Comparison of ENCODE assay signal across 37 cellular contexts in the genomic region with DNA sequence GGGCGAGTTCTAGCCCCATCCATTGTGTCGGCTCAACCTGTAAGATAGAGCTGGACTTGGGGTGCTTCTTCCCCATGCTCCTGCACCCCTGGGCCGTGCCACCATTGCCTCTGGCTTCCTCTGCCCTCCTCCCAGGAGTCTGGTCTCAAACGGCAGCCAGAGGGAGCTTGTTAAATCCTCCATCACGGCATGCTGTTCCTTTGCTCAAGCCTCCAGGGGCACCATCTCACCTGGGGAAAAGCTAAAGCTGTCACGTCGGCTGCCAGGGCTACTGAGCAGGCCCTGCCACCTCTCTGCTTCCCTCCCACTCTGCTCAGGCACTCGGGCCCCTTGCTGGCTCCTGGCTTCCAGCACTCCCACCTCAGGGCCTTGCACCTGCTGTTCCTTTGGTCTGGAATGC.
DNase-seq lines count a peak whose midpoint lies in the region; ATAC-seq and TF ChIP-seq lines count a peak whose summit lies in the region.
"Had no signal": no experiment of that assay in that cellular context is flagged by ENCODE, and none has a peak within 500 bp of the region (broad histone marks: within the 10 kb centered on the region; RNA-seq: fewer than 3 reads in every experiment).

No MANE protein-coding gene starts in this region.

- no peaks in the 10 kb centered on the region for H3K4me1 ChIP-seq in GM23338 (ENCODE audit: insufficient read depth)
- H3K4me1 ChIP-seq in endodermal cell (ENCODE audit: control insufficient read depth, insufficient read depth, low read length), result no peaks in the 10 kb centered on the region
- H3K4me1 ChIP-seq in CD8-positive, alpha-beta memory T cell (ENCODE audit: insufficient read depth, low read length), result no peaks in the 10 kb centered on the region
- H3K4me1 ChIP-seq: suprapubic skin, upper lobe of left lung had no signal

- no peak overlapping the region for H3K9ac ChIP-seq in endodermal cell (ENCODE audit: extremely low read depth, low read length, poor library complexity, severe bottlenecking)
- H3K9ac ChIP-seq: SK-N-SH had no signal

- POLR2A ChIA-PET in CD8-positive, alpha-beta memory T cell (lab: Charles Lee), result no interaction called here

- H3K27ac Mint-ChIP-seq in GM23338, result no peak overlapping the region
- no peak overlapping the region for H3K27ac Mint-ChIP-seq in endodermal cell
- no peak overlapping the region for H3K27ac Mint-ChIP-seq in CD8-positive, alpha-beta memory T cell
- H3K27ac Mint-ChIP-seq: activated CD4-positive, alpha-beta memory T cell treated with anti-CD3 and anti-CD28 coated beads, Interleukin-2, amount 10 ng/mL, durations not matched to agents 7 days and 5 days; stimulated activated memory B cell treated with anti-CD40 and anti-IgM and Interleukin-4, amounts not matched to agents 10 μg/mL and 1 μg/mL and 100 μg/mL, for 72 hours had no signal

- H3K4me1 Mint-ChIP-seq in GM23338 (peaks cover 11% of the 10 kb centered on the region), endodermal cell (peaks cover 9% of the 10 kb centered on the region)
- peaks cover 0 to 2% (median 0%) of the 10 kb centered on the region in 3 donors for H3K4me1 Mint-ChIP-seq in CD8-positive, alpha-beta memory T cell
- H3K4me1 Mint-ChIP-seq: activated CD4-positive, alpha-beta memory T cell treated with anti-CD3 and anti-CD28 coated beads, Interleukin-2, amount 10 ng/mL, durations not matched to agents 7 days and 5 days; immature natural killer cell; stimulated activated memory B cell treated with anti-CD40 and anti-IgM and Interleukin-4, amounts not matched to agents 10 μg/mL and 1 μg/mL and 100 μg/mL, for 72 hours had no signal

- H3K4me3 ChIP-seq in GM23338 (no peak overlapping the region), endodermal cell (ENCODE audit: low read length) (no peak overlapping the region)
- H3K4me3 ChIP-seq in CD8-positive, alpha-beta memory T cell (ENCODE audit: low read length), result no peak overlapping the region
- H3K4me3 ChIP-seq: hepatocyte, K562, lung, MG63, mucosa of descending colon, suprapubic skin, upper lobe of left lung had no signal

- no peaks in the 10 kb centered on the region for H3K9me2 ChIP-seq in GM23338 (ENCODE audit: insufficient read depth)
- H3K9me2 ChIP-seq: SK-N-SH had no signal

- CTCF ChIA-PET in CD8-positive, alpha-beta memory T cell (lab: Charles Lee), result no interaction called here

- no peaks in the 10 kb centered on the region; the same call in 2 of the 3 replicates for H3K36me3 Mint-ChIP-seq in GM23338 (ENCODE audit: low read depth)
- H3K36me3 Mint-ChIP-seq in endodermal cell (ENCODE audit: low read depth), result peaks cover 5% of the 10 kb centered on the region
- H3K36me3 Mint-ChIP-seq in CD8-positive, alpha-beta memory T cell, result peaks cover 0 to 47% (median 5%) of the 10 kb centered on the region in 3 donors
- H3K36me3 Mint-ChIP-seq: natural killer cell had no signal

- H3K79me2 ChIP-seq in GM23338 (replicated peaks; ENCODE audit: insufficient read depth), result no peaks in the 10 kb centered on the region
- H3K79me2 ChIP-seq: hepatocyte had no signal

- H3K27me3 Mint-ChIP-seq in GM23338 (ENCODE audit: insufficient read depth, low read depth, poor library complexity) (peaks cover 12% of the 10 kb centered on the region), endodermal cell (ENCODE audit: insufficient read depth) (no peaks in the 10 kb centered on the region)
- no peaks in the 10 kb centered on the region for H3K27me3 Mint-ChIP-seq in CD8-positive, alpha-beta memory T cell
- H3K27me3 Mint-ChIP-seq: activated CD4-positive, alpha-beta memory T cell treated with anti-CD3 and anti-CD28 coated beads, Interleukin-2, amount 10 ng/mL, durations not matched to agents 7 days and 5 days; stimulated activated memory B cell treated with anti-CD40 and anti-IgM and Interleukin-4, amounts not matched to agents 10 μg/mL and 1 μg/mL and 100 μg/mL, for 72 hours had no signal

- no peaks in the 10 kb centered on the region for H3K9me3 ChIP-seq in endodermal cell (ENCODE audit: control insufficient read depth, low read length)
- H3K9me3 ChIP-seq in CD8-positive, alpha-beta memory T cell (ENCODE audit: low read length), result no peaks in the 10 kb centered on the region
- H3K9me3 ChIP-seq: MG63, mucosa of descending colon, SK-N-SH, suprapubic skin, upper lobe of left lung had no signal

- no peaks in the 10 kb centered on the region for H3K9me3 Mint-ChIP-seq in GM23338
- no peaks in the 10 kb centered on the region for H3K9me3 Mint-ChIP-seq in endodermal cell
- no peaks in the 10 kb centered on the region for H3K9me3 Mint-ChIP-seq in CD8-positive, alpha-beta memory T cell
- H3K9me3 Mint-ChIP-seq: activated CD4-positive, alpha-beta memory T cell treated with anti-CD3 and anti-CD28 coated beads, Interleukin-2, amount 10 ng/mL, durations not matched to agents 7 days and 5 days; immature natural killer cell; natural killer cell; stimulated activated memory B cell treated with anti-CD40 and anti-IgM and Interleukin-4, amounts not matched to agents 10 μg/mL and 1 μg/mL and 100 μg/mL, for 72 hours; T-helper 1 cell treated with Interleukin-12 subunit alpha and Interleukin-12 subunit beta and Interleukin-4 antibody, amounts not matched to agents 30 μg/mL and 1 μg/mL, for 36 hours had no signal

- in situ Hi-C loops in KBM-7 (cut with MboI; ENCODE audit: low pct_unique_long_range_greater_than_20kb, low sequenced_read_pairs), result no loop called here

- TF ChIP-seq CTCF in 22Rv1 (IDR thresholded peaks at IDR 0.05) (peak; percentile 10; the same call in 1 of the 2 replicates), GM23338 (conservative IDR thresholded peaks at IDR 0.05; ENCODE audit: low read depth in 2 of 2) (peak in 1 of 2 experiments; percentile 51; a peak in 3 of 4 replicates), endodermal cell (conservative IDR thresholded peaks at IDR 0.05) (peak; percentile 73)

- no peaks in the 10 kb centered on the region for H3F3A ChIP-seq in GM23338 (replicated peaks; ENCODE audit: low read depth)

- ATAC-seq in GM23338, result peak; percentile 78
- no peak for ATAC-seq in HG02798 (IDR thresholded peaks at IDR 0.05; ENCODE audit: poor library complexity, unreplicated experiment)
- ATAC-seq: K562; left cardiac atrium; mucosa of descending colon; natural killer cell; PC-3; Right ventricle myocardium inferior; stimulated activated memory B cell treated with anti-CD40 and anti-IgM and Interleukin-4, amounts not matched to agents 10 μg/mL and 1 μg/mL and 100 μg/mL, for 72 hours had no signal

- H3K4me2 ChIP-seq in GM23338, result no peak overlapping the region
- H3K4me2 ChIP-seq: hepatocyte, SK-N-SH had no signal

- whole genome bisulfite sequencing in endodermal cell (ENCODE audit: insufficient coverage in 1 of 2, insufficient read length in 1 of 2), 2 experiments, result 77 to 81% methylated on average over 5 to 8 of the region's 8 CpGs

- H3K4me3 Mint-ChIP-seq in GM23338, result no peak overlapping the region
- no peak overlapping the region for H3K4me3 Mint-ChIP-seq in endodermal cell
- no peak overlapping the region for H3K4me3 Mint-ChIP-seq in CD8-positive, alpha-beta memory T cell
- H3K4me3 Mint-ChIP-seq: activated CD4-positive, alpha-beta memory T cell treated with anti-CD3 and anti-CD28 coated beads, Interleukin-2, amount 10 ng/mL, durations not matched to agents 7 days and 5 days; immature natural killer cell; natural killer cell; stimulated activated memory B cell treated with anti-CD40 and anti-IgM and Interleukin-4, amounts not matched to agents 10 μg/mL and 1 μg/mL and 100 μg/mL, for 72 hours; T-helper 1 cell treated with Interleukin-12 subunit alpha and Interleukin-12 subunit beta and Interleukin-4 antibody, amounts not matched to agents 30 μg/mL and 1 μg/mL, for 36 hours had no signal

- no peak overlapping the region for H3K27ac ChIP-seq in 22Rv1
- no peak overlapping the region for H3K27ac ChIP-seq in GM23338 (ENCODE audit: low read depth)
- no peak overlapping the region for H3K27ac ChIP-seq in endodermal cell (ENCODE audit: low read depth, low read length)
- H3K27ac ChIP-seq in CD8-positive, alpha-beta memory T cell (ENCODE audit: low read depth, low read length), result no peak overlapping the region
- H3K27ac ChIP-seq: brain microvascular endothelial cell, epithelial cell of prostate, hepatocyte, suprapubic skin, upper lobe of left lung had no signal

- no peak overlapping the region for H2AFZ ChIP-seq in GM23338
- H2AFZ ChIP-seq: hepatocyte had no signal

- DNase-seq in GM23338 (ENCODE audit: low spot score) (peak; percentile 66), NCI-H2171 treated with DMSO at 0.1 percent for 48 hours (lab: John Stamatoyannopoulos, UW) (peak; percentile 79), endodermal cell (peak; percentile 82), KBM-7 (no peak), CD1c-positive myeloid dendritic cell (ENCODE audit: extremely low spot score) (no peak)
- no peak for DNase-seq in CD8-positive, alpha-beta memory T cell
- DNase-seq: activated CD4-positive, alpha-beta memory T cell treated with anti-CD3 and anti-CD28 coated beads, Interleukin-2, amount 10 ng/mL, durations not matched to agents 7 days and 5 days; activated CD4-positive, alpha-beta T cell treated with anti-CD3 and anti-CD28 coated beads for 1 hour; activated CD8-positive, alpha-beta memory T cell treated with anti-CD3 and anti-CD28 coated beads, Interleukin-2, amount 50 U/mL, for 4 hours; activated naive CD4-positive, alpha-beta T cell treated with Interleukin-2 at 50 U/mL for 16 hours; brain microvascular endothelial cell; C1 segment of cervical spinal cord; DMS79 treated with DMSO at 0.1 percent for 48 hours; effector CD4-positive, alpha-beta T cell; GF-D8; immature natural killer cell; left cardiac atrium; MG63; mucosa of descending colon; natural killer cell; NCI-H1417 treated with DMSO at 0.1 percent for 48 hours; NCI-H2081 treated with DMSO at 0.1 percent for 48 hours; NCI-H510A; PC-3; SK-N-SH; stimulated activated CD4-positive, alpha-beta T cell treated with anti-CD3 and anti-CD28 coated beads, Interleukin-15, amount 100 ng/mL, for 24 hours; upper lobe of left lung had no signal

- no peaks in the 10 kb centered on the region for H3K36me3 ChIP-seq in GM23338 (ENCODE audit: insufficient read depth)
- no peaks in the 10 kb centered on the region for H3K36me3 ChIP-seq in endodermal cell (ENCODE audit: control insufficient read depth, insufficient read depth, low read length)
- no peaks in the 10 kb centered on the region for H3K36me3 ChIP-seq in CD8-positive, alpha-beta memory T cell (ENCODE audit: insufficient read depth, low read length)
- H3K36me3 ChIP-seq: brain microvascular endothelial cell, MG63 had no signal

- H4K20me1 ChIP-seq in GM23338 (replicated peaks; ENCODE audit: insufficient read depth), result no peaks in the 10 kb centered on the region; the same call in none of the 2 replicates

- H3K27me3 ChIP-seq in GM23338 (ENCODE audit: insufficient read depth) (no peaks in the 10 kb centered on the region), endodermal cell (ENCODE audit: control insufficient read depth, insufficient read depth, low read length, poor library complexity, severe bottlenecking) (no peaks in the 10 kb centered on the region)
- no peaks in the 10 kb centered on the region for H3K27me3 ChIP-seq in CD8-positive, alpha-beta memory T cell (ENCODE audit: insufficient read depth, low read length, poor library complexity, severe bottlenecking)
- H3K27me3 ChIP-seq: brain microvascular endothelial cell, hepatocyte, MG63, suprapubic skin, upper lobe of left lung had no signal

Comparison
In these comparisons a context has a peak if more than half of its experiments do, and no peak if none do; other contexts are left out.
1. DNase-seq: peak in GM23338 (single experiment), NCI-H2171 treated with DMSO at 0.1 percent for 48 hours (single experiment) and endodermal cell (single experiment); none in KBM-7 (single experiment), CD8-positive, alpha-beta memory T cell (0 of 5) and CD1c-positive myeloid dendritic cell (single experiment).